Comparison of ENCODE assay signal across 20 cellular contexts in the genomic region with DNA sequence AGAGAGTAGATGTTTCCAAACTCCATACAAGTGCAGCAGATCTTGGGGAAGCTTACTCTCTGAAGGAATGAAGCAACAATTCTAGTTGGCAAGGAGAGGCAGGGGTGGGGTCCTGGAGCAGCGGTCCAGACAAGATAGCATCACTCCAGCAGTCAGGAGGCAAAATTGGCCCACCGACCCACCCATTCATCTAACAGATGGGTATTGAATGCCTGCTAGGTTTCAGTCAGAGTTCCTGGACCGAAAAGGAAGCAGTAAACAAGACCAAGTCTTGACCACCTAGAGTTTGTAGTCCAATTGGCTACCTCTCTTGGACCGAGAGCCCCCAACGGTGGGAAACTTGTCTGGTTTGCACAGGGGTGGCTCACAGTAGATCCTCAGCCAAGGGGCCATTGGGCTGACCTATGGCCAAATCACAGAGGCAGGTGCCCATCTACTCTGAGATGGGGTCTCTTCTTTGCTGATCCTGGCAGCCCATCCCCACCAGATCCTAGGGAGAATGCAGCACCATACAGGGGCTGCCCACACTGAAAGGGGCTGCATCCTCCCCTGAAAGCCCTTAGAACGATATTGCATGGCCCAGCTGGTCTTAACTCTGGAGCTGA.
DNase-seq lines count a peak whose midpoint lies in the region; ATAC-seq, FAIRE-seq and TF ChIP-seq lines count a peak whose summit lies in the region.
"Had no signal": no experiment of that assay in that cellular context is flagged by ENCODE, and none has a peak within 500 bp of the region (broad histone marks: within the 10 kb centered on the region; RNA-seq: fewer than 3 reads in every experiment).

No MANE protein-coding gene starts in this region.

- H3K4me1 Mint-ChIP-seq in activated T-cell treated with anti-CD3 and anti-CD28 coated beads, Interleukin-2, amount 50 U/mL, for 24 hours (ENCODE audit: low read depth) = no peaks in the 10 kb centered on the region
- peaks cover 45% of the 10 kb centered on the region for H3K4me1 Mint-ChIP-seq in nephron
- peaks cover 1 to 21% of the 10 kb centered on the region in 2 donors for H3K4me1 Mint-ChIP-seq in stimulated activated naive B cell treated with anti-CD40 and anti-IgM and Interleukin-4, amounts not matched to agents 10 μg/mL and 1 μg/mL and 100 μg/mL, for 72 hours
- H3K4me1 Mint-ChIP-seq in natural killer cell = no peaks in the 10 kb centered on the region
- H3K4me1 Mint-ChIP-seq: B cell; CD4-positive, CD25-positive, alpha-beta regulatory T cell had no signal

- TF ChIP-seq CTCF in nephron (IDR thresholded peaks at IDR 0.05; ENCODE audit: unreplicated experiment in 3 of 3) (no peak), natural killer cell (IDR thresholded peaks at IDR 0.05) (no peak)

- no peaks in the 10 kb centered on the region for H3K36me3 Mint-ChIP-seq in activated T-cell treated with anti-CD3 and anti-CD28 coated beads, Interleukin-2, amount 50 U/mL, for 24 hours (ENCODE audit: low read depth)
- H3K36me3 Mint-ChIP-seq in nephron (ENCODE audit: low read depth) = peaks cover 3% of the 10 kb centered on the region
- no peaks in the 10 kb centered on the region for H3K36me3 Mint-ChIP-seq in stimulated activated naive B cell treated with anti-CD40 and anti-IgM and Interleukin-4, amounts not matched to agents 10 μg/mL and 1 μg/mL and 100 μg/mL, for 72 hours
- no peaks in the 10 kb centered on the region for H3K36me3 Mint-ChIP-seq in natural killer cell
- H3K36me3 Mint-ChIP-seq: CD4-positive, CD25-positive, alpha-beta regulatory T cell had no signal

- H3K4me3 Mint-ChIP-seq in activated T-cell treated with anti-CD3 and anti-CD28 coated beads, Interleukin-2, amount 50 U/mL, for 24 hours = no peak overlapping the region
- no peak overlapping the region for H3K4me3 Mint-ChIP-seq in nephron
- H3K4me3 Mint-ChIP-seq in stimulated activated naive B cell treated with anti-CD40 and anti-IgM and Interleukin-4, amounts not matched to agents 10 μg/mL and 1 μg/mL and 100 μg/mL, for 72 hours = no peak overlapping the region
- H3K4me3 Mint-ChIP-seq in natural killer cell = no peak overlapping the region
- H3K4me3 Mint-ChIP-seq: B cell; CD4-positive, CD25-positive, alpha-beta regulatory T cell had no signal

- no peaks in the 10 kb centered on the region for H3K9me3 Mint-ChIP-seq in activated T-cell treated with anti-CD3 and anti-CD28 coated beads, Interleukin-2, amount 50 U/mL, for 24 hours
- H3K9me3 Mint-ChIP-seq in nephron (no peaks in the 10 kb centered on the region), natural killer cell (no peaks in the 10 kb centered on the region)
- H3K9me3 Mint-ChIP-seq in stimulated activated naive B cell treated with anti-CD40 and anti-IgM and Interleukin-4, amounts not matched to agents 10 μg/mL and 1 μg/mL and 100 μg/mL, for 72 hours = no peaks in the 10 kb centered on the region
- H3K9me3 Mint-ChIP-seq: CD4-positive, CD25-positive, alpha-beta regulatory T cell had no signal

- H3K27ac Mint-ChIP-seq in activated T-cell treated with anti-CD3 and anti-CD28 coated beads, Interleukin-2, amount 50 U/mL, for 24 hours = no peak overlapping the region
- peak overlapping the region in 2 of 3 experiments; percentile 53 to 61 for H3K27ac Mint-ChIP-seq in nephron
- no peak overlapping the region for H3K27ac Mint-ChIP-seq in stimulated activated naive B cell treated with anti-CD40 and anti-IgM and Interleukin-4, amounts not matched to agents 10 μg/mL and 1 μg/mL and 100 μg/mL, for 72 hours
- no peak overlapping the region for H3K27ac Mint-ChIP-seq in natural killer cell
- H3K27ac Mint-ChIP-seq: B cell; CD4-positive, CD25-positive, alpha-beta regulatory T cell had no signal

- no peak for ATAC-seq in stimulated activated naive B cell treated with anti-CD40 and anti-IgM and Interleukin-4, amounts not matched to agents 10 μg/mL and 1 μg/mL and 100 μg/mL, for 72 hours (replicated peaks)
- ATAC-seq in natural killer cell = no peak

- FAIRE-seq in HTR-8/SVneo (lab: Jason Lieb, UNC) = no peak

- DNase-seq in activated T-cell treated with anti-CD3 and anti-CD28 coated beads, Interleukin-2, amount 50 U/mL, for 24 hours = peak; percentile 7
- no peak for DNase-seq in activated T-cell treated with anti-CD3 and anti-CD28 coated beads, Interleukin-2, amount 50 U/mL, for 1 hour
- no peak for DNase-seq in stimulated activated naive B cell treated with anti-CD40 and anti-IgM and Interleukin-4, amounts not matched to agents 10 μg/mL and 1 μg/mL and 100 μg/mL, for 72 hours
- DNase-seq in natural killer cell = no peak
- DNase-seq in HTR-8/SVneo (ENCODE audit: insufficient read length, low spot score) = no peak
- DNase-seq: CD4-positive, CD25-positive, alpha-beta regulatory T cell; COR-L47; DMS 273 treated with DMSO at 0.1 percent for 48 hours; DND-41; IMR-90; NCI-H187; NCI-H226; NCI-H524 treated with DMSO at 0.1 percent for 48 hours; PC-9 had no signal

- H3K27ac ChIP-seq in cingulate gyrus (ENCODE audit: low read depth, low read length) (peak overlapping the region; percentile 92), temporal lobe (ENCODE audit: low read depth, low read length) (peak overlapping the region; percentile 97)
- H3K27ac ChIP-seq: 22Rv1, HL-60, PC-9 had no signal

- intact Hi-C loops in natural killer cell (cut with micrococcal nuclease) = no loop called here

- no peaks in the 10 kb centered on the region for H3K27me3 Mint-ChIP-seq in activated T-cell treated with anti-CD3 and anti-CD28 coated beads, Interleukin-2, amount 50 U/mL, for 24 hours
- H3K27me3 Mint-ChIP-seq in nephron (ENCODE audit: low read depth) (peaks cover 4% of the 10 kb centered on the region), natural killer cell (ENCODE audit: low read depth in 2 of 2) (peaks cover 0 to 3% of the 10 kb centered on the region in 2 donors)
- no peaks in the 10 kb centered on the region for H3K27me3 Mint-ChIP-seq in stimulated activated naive B cell treated with anti-CD40 and anti-IgM and Interleukin-4, amounts not matched to agents 10 μg/mL and 1 μg/mL and 100 μg/mL, for 72 hours

Comparison
In these comparisons a context has a peak if more than half of its experiments do, and no peak if none do; other contexts are left out.
1. H3K27ac Mint-ChIP-seq: peak in nephron (2 of 3); none in activated T-cell treated with anti-CD3 and anti-CD28 coated beads, Interleukin-2, amount 50 U/mL, for 24 hours (single experiment), stimulated activated naive B cell treated with anti-CD40 and anti-IgM and Interleukin-4, amounts not matched to agents 10 μg/mL and 1 μg/mL and 100 μg/mL, for 72 hours (single experiment) and natural killer cell (0 of 2).